ENCODE assay signal across 18 cellular contexts in genomic region chr13:110565296-110565695, GRCh38. TPM values are rescaled to one million over a fixed set of nuclear protein-coding genes. Genes with fewer than 3 reads are reported as not detected.
A peak's percentile ranks its signal among the peaks of the same experiment; 100 is the strongest.
DNase-seq lines count a peak whose midpoint lies in the region; ATAC-seq and TF ChIP-seq lines count a peak whose summit lies in the region.
"Had no signal": no experiment of that assay in that cellular context is flagged by ENCODE, and none has a peak within 500 bp of the region (broad histone marks: within the 10 kb centered on the region; RNA-seq: fewer than 3 reads in every experiment).

No MANE protein-coding gene starts in this region.

- H2AK5ac ChIP-seq in IMR-90 (ENCODE audit: low read depth, low read length), result no peak overlapping the region

- H3K36me3 ChIP-seq in IMR-90 (ENCODE audit: control insufficient read depth, insufficient read depth, low read length) (no peaks in the 10 kb centered on the region), mammary epithelial cell (ENCODE audit: insufficient read depth, low read length) (no peaks in the 10 kb centered on the region)
- H3K36me3 ChIP-seq: uterus had no signal

- no peak overlapping the region for H3K23ac ChIP-seq in IMR-90 (ENCODE audit: low read depth, low read length)

- BruUV-seq in IMR-90 (replicated peaks; lab: Mats Ljungman, UMichigan) (no TSS peak), mammary epithelial cell (replicated peaks; lab: Mats Ljungman, UMichigan) (no TSS peak)

- peaks cover 9% of the 10 kb centered on the region for H3K4me1 Mint-ChIP-seq in neural crest cell

- H3K79me2 ChIP-seq in mammary epithelial cell (ENCODE audit: insufficient read depth, low read length), result peaks cover 11% of the 10 kb centered on the region

- TF ChIP-seq RAD21 in IMR-90 (IDR thresholded peaks at IDR 0.05; ENCODE audit: low read length), result no peak

- no peak overlapping the region for H2AK9ac ChIP-seq in IMR-90 (replicated peaks; ENCODE audit: low read depth, low read length, poor library complexity)

- no peak overlapping the region for H3K27ac ChIP-seq in IMR-90 (ENCODE audit: insufficient read depth, low read length)
- H3K27ac ChIP-seq in mammary epithelial cell (ENCODE audit: insufficient read depth, low read depth, low read length), result no peak overlapping the region
- H3K27ac ChIP-seq: HL-60, uterus had no signal

- TF ChIP-seq POLR2A in IMR-90 (IDR thresholded peaks at IDR 0.05; ENCODE audit: low read depth, low read length), result no peak

- H4K20me1 ChIP-seq in IMR-90 (ENCODE audit: insufficient read depth, low read length) (no peaks in the 10 kb centered on the region), mammary epithelial cell (ENCODE audit: insufficient read depth, low read length) (no peaks in the 10 kb centered on the region)

- no peak for DNase-seq in GM12864 (ENCODE audit: low read depth)
- DNase-seq in IMR-90, result no peak
- DNase-seq in mammary epithelial cell, result no peak
- no peak for DNase-seq in neural crest cell (ENCODE audit: low read depth, low spot score)
- no peak for DNase-seq in hepatic stellate cell (ENCODE audit: low spot score)
- no peak for DNase-seq in HK-2 (ENCODE audit: unreplicated experiment)
- DNase-seq: CD4-positive, CD25-positive, alpha-beta regulatory T cell; NCI-H2227 treated with DMSO at 0.1 percent for 48 hours; stimulated activated CD4-positive, alpha-beta T cell treated with anti-CD3 and anti-CD28 coated beads, Interleukin-4, amount 100 ng/mL, for 4 hours; T-helper 1 cell; uterus had no signal

- no peak overlapping the region for H3K4ac ChIP-seq in IMR-90 (ENCODE audit: low read depth, low read length)

- H3K4me1 ChIP-seq in IMR-90 (ENCODE audit: control insufficient read depth, insufficient read depth, low read length) (peaks cover 5% of the 10 kb centered on the region), mammary epithelial cell (ENCODE audit: insufficient read depth, low read length) (peaks cover 4% of the 10 kb centered on the region)

- dilution Hi-C loops in IMR-90 (cut with HindIII; ENCODE audit: low sequenced_read_pairs, unreplicated experiment) (no loop called here), mammary epithelial cell (cut with HindIII; ENCODE audit: low sequenced_read_pairs) (no loop called here)

- H2AFZ ChIP-seq in IMR-90 (replicated peaks; ENCODE audit: low read length, poor library complexity) (no peak overlapping the region), mammary epithelial cell (ENCODE audit: low read depth, low read length) (no peak overlapping the region)

- H3K9me3 Mint-ChIP-seq in neural crest cell, result no peaks in the 10 kb centered on the region
- H3K9me3 Mint-ChIP-seq: natural killer cell treated with Interleukin-12 subunit alpha and Interleukin-12 subunit beta and Interleukin-15 and Interleukin-18, amount 100 ng/mL, for 72 hours; stimulated activated effector memory CD8-positive, alpha-beta T cell treated with anti-CD3 and anti-CD28 coated beads, Interleukin-12 subunit alpha, Interleukin-12 subunit beta, amount 100 ng/mL, for 72 hours had no signal

- peaks cover 49% of the 10 kb centered on the region for H3K27me3 Mint-ChIP-seq in neural crest cell (ENCODE audit: low read depth)

- no peak overlapping the region for H2BK120ac ChIP-seq in IMR-90 (ENCODE audit: low read depth, low read length)

- no CpG with 5 or more reads among the region's 2 CpGs for WGBS in IMR-90 (ENCODE audit: extremely low coverage in 2 of 2, insufficient read length in 1 of 2), 2 experiments
- 54% methylated on average over 2 of the region's 2 CpGs for WGBS in mammary epithelial cell (ENCODE audit: low coverage, missing lambda C conversion rate)

- no peak overlapping the region for H4K5ac ChIP-seq in IMR-90 (ENCODE audit: low read depth, low read length)

- no peak overlapping the region for H4K91ac ChIP-seq in IMR-90 (ENCODE audit: insufficient read depth, low read depth, low read length)

- no peak overlapping the region for H2BK15ac ChIP-seq in IMR-90 (ENCODE audit: low read depth, low read length)

- POLR2A ChIA-PET in IMR-90 (lab: Charles Lee; ENCODE audit: unreplicated experiment), result no interaction called here

- intact Hi-C loops in IMR-90 (cut with micrococcal nuclease) (no loop called here), mammary epithelial cell (cut with micrococcal nuclease) (no loop called here)

- H3K9me3 ChIP-seq in IMR-90 (ENCODE audit: control insufficient read depth, insufficient read depth, low read length) (peaks cover 4% of the 10 kb centered on the region), mammary epithelial cell (replicated peaks; ENCODE audit: insufficient read depth, low read length) (no peaks in the 10 kb centered on the region)
- H3K9me3 ChIP-seq: uterus had no signal

- no peak overlapping the region for H3K18ac ChIP-seq in IMR-90 (ENCODE audit: low read depth, low read length)

- no peak overlapping the region for H2BK20ac ChIP-seq in IMR-90 (ENCODE audit: low read depth, low read length)

- ATAC-seq in IMR-90 (ENCODE audit: low read depth) (no peak), HG03460 (IDR thresholded peaks at IDR 0.05; ENCODE audit: unreplicated experiment) (no peak)
- ATAC-seq: natural killer cell treated with Interleukin-12 subunit alpha and Interleukin-12 subunit beta and Interleukin-15 and Interleukin-18, amount 100 ng/mL, for 72 hours; Panc1; sciatic nerve; stimulated activated effector memory CD8-positive, alpha-beta T cell treated with anti-CD3 and anti-CD28 coated beads, Interleukin-12 subunit alpha, Interleukin-12 subunit beta, amount 100 ng/mL, for 72 hours had no signal

- H3K36me3 Mint-ChIP-seq in neural crest cell (ENCODE audit: low read depth), result no peaks in the 10 kb centered on the region
- H3K36me3 Mint-ChIP-seq: activated naive CD8-positive, alpha-beta T cell; CD4-positive, CD25-positive, alpha-beta regulatory T cell; natural killer cell treated with Interleukin-12 subunit alpha and Interleukin-12 subunit beta and Interleukin-15 and Interleukin-18, amount 100 ng/mL, for 72 hours; stimulated activated effector memory CD8-positive, alpha-beta T cell treated with anti-CD3 and anti-CD28 coated beads, Interleukin-12 subunit alpha, Interleukin-12 subunit beta, amount 100 ng/mL, for 72 hours had no signal

- H3K27me3 ChIP-seq in IMR-90 (ENCODE audit: control insufficient read depth, insufficient read depth, low read length) (peaks cover 10% of the 10 kb centered on the region), mammary epithelial cell (ENCODE audit: insufficient read depth, low read length) (no peaks in the 10 kb centered on the region)
- H3K27me3 ChIP-seq: uterus had no signal

- TF ChIP-seq CTCF in GM12864 (IDR thresholded peaks at IDR 0.05; ENCODE audit: low read depth, low read length, missing control alignments) (peak; percentile 14), IMR-90 (conservative IDR thresholded peaks at IDR 0.05; ENCODE audit: low read depth, low read length) (0 out of 2 replicates have a peak, but pooled peaks have one; percentile 2), mammary epithelial cell (conservative IDR thresholded peaks at IDR 0.05 in 1 of 2, IDR thresholded peaks at IDR 0.05 in 1 of 2; ENCODE audit: extremely low read depth in 1 of 2, insufficient read depth in 1 of 2, low read depth in 1 of 2, low read length in 2 of 2) (peak; percentile 7 to 14), neural crest cell (conservative IDR thresholded peaks at IDR 0.05) (peak; percentile 36)

- H3K79me1 ChIP-seq in IMR-90 (ENCODE audit: low read depth in 1 of 2, low read length in 2 of 2), result peaks cover 0 to 3% of the 10 kb centered on the region in 2 experiments; a peak in 1 of 4 replicates

- H4K8ac ChIP-seq in IMR-90 (ENCODE audit: low read depth in 2 of 2, low read length in 2 of 2), result no peak overlapping the region

- CTCF ChIA-PET in IMR-90 (lab: Yijun Ruan, JAX), result no interaction called here
- CTCF ChIA-PET in mammary epithelial cell (lab: Charles Lee; ENCODE audit: low non-redundant PET), result no interaction called here

- H3K56ac ChIP-seq in IMR-90 (ENCODE audit: extremely low read depth, insufficient read depth, low read length), result no peak overlapping the region

- H3K9ac ChIP-seq in IMR-90 (ENCODE audit: low read depth, low read length) (no peak overlapping the region), mammary epithelial cell (ENCODE audit: insufficient read depth, low read length) (no peak overlapping the region)

- no peak overlapping the region for H3K27ac Mint-ChIP-seq in neural crest cell (ENCODE audit: unreplicated experiment)
- H3K27ac Mint-ChIP-seq: activated naive CD8-positive, alpha-beta T cell; natural killer cell treated with Interleukin-12 subunit alpha and Interleukin-12 subunit beta and Interleukin-15 and Interleukin-18, amount 100 ng/mL, for 72 hours; stimulated activated effector memory CD8-positive, alpha-beta T cell treated with anti-CD3 and anti-CD28 coated beads, Interleukin-12 subunit alpha, Interleukin-12 subunit beta, amount 100 ng/mL, for 72 hours had no signal

- H3K14ac ChIP-seq in IMR-90 (replicated peaks; ENCODE audit: low read depth, low read length), result no peak overlapping the region

- H3K9me1 ChIP-seq in IMR-90 (ENCODE audit: insufficient read depth, low read length), result peaks cover 3% of the 10 kb centered on the region; the same call in 1 of the 2 replicates

- H3K4me2 ChIP-seq in IMR-90 (ENCODE audit: low read depth, low read length) (no peak overlapping the region), mammary epithelial cell (ENCODE audit: insufficient read depth, low read depth, low read length) (no peak overlapping the region)

- in situ Hi-C loops in IMR-90 (cut with MboI; ENCODE audit: low sequenced_read_pairs), result no loop called here
- in situ Hi-C loops in mammary epithelial cell (cut with MboI; ENCODE audit: low sequenced_read_pairs in 2 of 2), result no loop called here

- H3K4me3 ChIP-seq in GM12864 (ENCODE audit: low read depth, low read length) (no peak overlapping the region), IMR-90 (ENCODE audit: insufficient read depth, low read depth, low read length) (no peak overlapping the region), mammary epithelial cell (replicated peaks in 1 of 3; ENCODE audit: insufficient read depth in 1 of 3, low read depth in 2 of 3, low read length in 3 of 3) (no peak overlapping the region)
- H3K4me3 ChIP-seq: uterus had no signal

- no peak overlapping the region for H3K4me3 Mint-ChIP-seq in neural crest cell
- H3K4me3 Mint-ChIP-seq: natural killer cell treated with Interleukin-12 subunit alpha and Interleukin-12 subunit beta and Interleukin-15 and Interleukin-18, amount 100 ng/mL, for 72 hours; stimulated activated effector memory CD8-positive, alpha-beta T cell treated with anti-CD3 and anti-CD28 coated beads, Interleukin-12 subunit alpha, Interleukin-12 subunit beta, amount 100 ng/mL, for 72 hours had no signal

- no peak overlapping the region for H2BK5ac ChIP-seq in IMR-90 (ENCODE audit: low read depth, low read length, poor library complexity, severe bottlenecking)

RNA-seq across cellular contexts. Expression of gene RAB20, which starts 3.8 kb away (rescaled TPM):
- 3.6 and 3.8 TPM in 2 replicates for total RNA-seq in IMR-90 (2012; rRNA removed)
- polyA plus RNA-seq in IMR-90 (2012; rRNA removed), result 4.7 and 5.1 TPM in 2 replicates
- polyA plus RNA-seq in IMR-90 (2012; cell fraction: cytosol; rRNA removed), result 6.1 and 6.7 TPM in 2 replicates
- polyA plus RNA-seq in IMR-90 (2012; cell fraction: nucleus; rRNA removed; ENCODE audit: low replicate concordance), result 2.3 and 2.4 TPM in 2 replicates
- 1 to 10 TPM; 5.5 to 6.1 TPM for total RNA-seq in mammary epithelial cell
- 9.7 TPM for polyA plus RNA-seq in mammary epithelial cell
- 21.6 TPM for polyA minus RNA-seq in mammary epithelial cell
- total RNA-seq in neural crest cell, result 0.59 and 0.77 TPM in 2 replicates
- total RNA-seq: CD4-positive, CD25-positive, alpha-beta regulatory T cell had no signal

RNA-seq across cellular contexts. Expression of gene NAXD, which starts 50.0 kb away (rescaled TPM):
- 9.4 and 10.2 TPM in 2 replicates for total RNA-seq in IMR-90 (2012; rRNA removed)
- polyA plus RNA-seq in IMR-90 (2012; rRNA removed), result 24.4 and 27.2 TPM in 2 replicates
- 21.3 and 27.8 TPM in 2 replicates for polyA plus RNA-seq in IMR-90 (2012; cell fraction: cytosol; rRNA removed)
- polyA plus RNA-seq in IMR-90 (2012; cell fraction: nucleus; rRNA removed; ENCODE audit: low replicate concordance), result 90.8 and 120 TPM in 2 replicates
- 10 to 100 TPM; 18.3 to 27.0 TPM for total RNA-seq in mammary epithelial cell
- polyA plus RNA-seq in mammary epithelial cell, result 19.5 TPM
- polyA minus RNA-seq in mammary epithelial cell, result 7.5 TPM
- total RNA-seq in neural crest cell, result 33.5 and 35.0 TPM in 2 replicates
